Comparison of ENCODE assay signal across 33 cellular contexts in the genomic region with DNA sequence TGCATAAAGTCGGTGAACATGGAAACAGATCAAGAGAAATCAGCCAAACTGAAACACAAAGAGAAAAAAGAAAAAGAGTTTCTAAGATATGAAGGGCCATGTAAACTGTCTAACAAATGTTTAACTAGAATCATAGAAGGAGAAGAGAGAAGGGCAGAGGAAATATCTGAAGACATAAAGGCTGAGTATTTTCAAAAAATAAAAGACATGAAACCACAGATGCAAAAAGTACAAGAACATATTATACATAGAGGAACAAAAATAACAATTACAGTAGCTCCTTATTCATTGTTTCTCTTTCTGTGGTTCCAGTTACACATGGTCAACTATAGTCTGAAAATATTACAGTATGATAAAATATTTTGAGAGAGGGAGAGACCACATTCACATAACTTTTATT.
DNase-seq lines count a peak whose midpoint lies in the region; ATAC-seq, FAIRE-seq and TF ChIP-seq lines count a peak whose summit lies in the region.
"Had no signal": no experiment of that assay in that cellular context is flagged by ENCODE, and none has a peak within 500 bp of the region (broad histone marks: within the 10 kb centered on the region; RNA-seq: fewer than 3 reads in every experiment).

No MANE protein-coding gene starts in this region.

- H3K4me1 Mint-ChIP-seq in astrocyte (ENCODE audit: low read depth, unreplicated experiment) = peaks cover 4% of the 10 kb centered on the region
- H3K4me1 Mint-ChIP-seq: B cell; CD14-positive monocyte; CD4-positive, alpha-beta memory T cell; CD8-positive, alpha-beta memory T cell had no signal

- no peak for FAIRE-seq in astrocyte (lab: Jason Lieb, UNC)
- FAIRE-seq: A204.1, A549, D721Med had no signal

- TF ChIP-seq POLR2A in heart left ventricle (IDR thresholded peaks at IDR 0.05) = no peak

- no peaks in the 10 kb centered on the region for H4K20me1 ChIP-seq in astrocyte (ENCODE audit: insufficient read depth, low read length)
- H4K20me1 ChIP-seq: BLaER1; BLaER1 treated with 17β-estradiol and CSF1 and Interleukin-3, amounts not matched to agents 10 nM and 100 nM had no signal

- H3K9me3 ChIP-seq in HEK293 (ENCODE audit: control insufficient read depth, insufficient read depth, low read depth, low read length) (no peaks in the 10 kb centered on the region), astrocyte (ENCODE audit: insufficient read depth, low read depth, low read length) (no peaks in the 10 kb centered on the region), heart left ventricle (peaks cover 0 to 21% (median 4%) of the 10 kb centered on the region in 12 donors)
- H3K9me3 ChIP-seq: BE2C had no signal

- H3K36me3 Mint-ChIP-seq in astrocyte (ENCODE audit: low read depth, unreplicated experiment) = peaks cover 17% of the 10 kb centered on the region
- H3K36me3 Mint-ChIP-seq: CD14-positive monocyte had no signal

- H3K4me1 ChIP-seq in HEK293 (ENCODE audit: control insufficient read depth, insufficient read depth, low read length) = no peaks in the 10 kb centered on the region
- H3K4me1 ChIP-seq in astrocyte (ENCODE audit: insufficient read depth, low read length) = no peaks in the 10 kb centered on the region
- H3K4me1 ChIP-seq in heart left ventricle = no peaks in the 10 kb centered on the region
- H3K4me1 ChIP-seq: A549, BE2C, Caco-2 had no signal

- ATAC-seq in heart left ventricle = no peak
- ATAC-seq: A549; CD8-positive, alpha-beta T cell had no signal

- H3K79me2 ChIP-seq in astrocyte (ENCODE audit: insufficient read depth, low read length) = no peaks in the 10 kb centered on the region

- no peak overlapping the region for H3K9ac ChIP-seq in astrocyte (ENCODE audit: low read length)
- H3K9ac ChIP-seq: BLaER1; BLaER1 treated with 17β-estradiol and CSF1 and Interleukin-3, amounts not matched to agents 10 nM and 100 nM had no signal

- no peak overlapping the region for H3K4me2 ChIP-seq in astrocyte (ENCODE audit: low read length)
- H3K4me2 ChIP-seq: A549; BLaER1; BLaER1 treated with 17β-estradiol and CSF1 and Interleukin-3, amounts not matched to agents 10 nM and 100 nM had no signal

- no peaks in the 10 kb centered on the region for H3K27me3 ChIP-seq in astrocyte (ENCODE audit: insufficient read depth, low read length)
- no peaks in the 10 kb centered on the region for H3K27me3 ChIP-seq in heart left ventricle
- H3K27me3 ChIP-seq: BLaER1; BLaER1 treated with 17β-estradiol and CSF1 and Interleukin-3, amounts not matched to agents 10 nM and 100 nM had no signal

- H3K4me3 Mint-ChIP-seq in astrocyte (ENCODE audit: unreplicated experiment) = no peak overlapping the region
- H3K4me3 Mint-ChIP-seq: B cell; CD14-positive monocyte; CD4-positive, alpha-beta memory T cell; CD4-positive, alpha-beta T cell; CD4-positive, CD25-positive, alpha-beta regulatory T cell; CD8-positive, alpha-beta memory T cell; CD8-positive, alpha-beta T cell had no signal

- H2AFZ ChIP-seq in astrocyte (ENCODE audit: low read depth, low read length) = no peak overlapping the region

- H3K4me3 ChIP-seq in HEK293 (ENCODE audit: low read depth, low read length) (no peak overlapping the region), astrocyte (ENCODE audit: insufficient read depth, low read depth, low read length) (no peak overlapping the region), heart left ventricle (no peak overlapping the region), foreskin fibroblast (ENCODE audit: low read depth in 1 of 2, low read length in 2 of 2) (no peak overlapping the region)
- H3K4me3 ChIP-seq: A549; BLaER1; BLaER1 treated with 17β-estradiol and CSF1 and Interleukin-3, amounts not matched to agents 10 nM and 100 nM had no signal

- no peaks in the 10 kb centered on the region for H3K27me3 Mint-ChIP-seq in astrocyte (ENCODE audit: low read depth, unreplicated experiment)
- H3K27me3 Mint-ChIP-seq: CD4-positive, alpha-beta T cell; CD4-positive, CD25-positive, alpha-beta regulatory T cell had no signal

- 95 to 98% (median 97%) methylated on average over 1 of the region's 1 CpG for WGBS in heart left ventricle, 4 donors

- intact Hi-C loops in heart left ventricle (cut with DNase I) = no loop called here

- CTCF ChIA-PET in HEK293 (lab: Yijun Ruan, JAX) = no interaction called here

- no peak overlapping the region for H3K27ac ChIP-seq in HEK293 (ENCODE audit: extremely low read depth, low read depth, low read length)
- H3K27ac ChIP-seq in astrocyte (ENCODE audit: low read depth, low read length) = no peak overlapping the region
- H3K27ac ChIP-seq in heart left ventricle = no peak overlapping the region
- H3K27ac ChIP-seq: 22Rv1; A549; BLaER1; BLaER1 treated with 17β-estradiol and CSF1 and Interleukin-3, amounts not matched to agents 10 nM and 100 nM; C4-2B had no signal

- no peak for TF ChIP-seq CTCF in HEK293 (tag by site-specific recombination; IDR thresholded peaks at IDR 0.05)
- TF ChIP-seq CTCF in astrocyte (IDR thresholded peaks at IDR 0.05; ENCODE audit: insufficient read depth, low read depth, low read length) = no peak
- no peak for TF ChIP-seq CTCF in heart left ventricle (IDR thresholded peaks at IDR 0.05)
- no peak for TF ChIP-seq CTCF in foreskin fibroblast (IDR thresholded peaks at IDR 0.05; ENCODE audit: low read depth, low read length)

- H3K36me3 ChIP-seq in HEK293 (ENCODE audit: control insufficient read depth in 2 of 2, insufficient read depth in 1 of 2, low read length in 2 of 2) = no peaks in the 10 kb centered on the region
- no peaks in the 10 kb centered on the region for H3K36me3 ChIP-seq in astrocyte (ENCODE audit: insufficient read depth, low read length)
- H3K36me3 ChIP-seq in heart left ventricle = peaks cover 0 to 4% (median 0%) of the 10 kb centered on the region in 9 donors
- H3K36me3 ChIP-seq: BE2C had no signal

- DNase-seq in astrocyte (ENCODE audit: low read depth) (no peak), heart left ventricle (no peak), foreskin fibroblast (no peak)
- DNase-seq: 8988T; ACHN; AML-193; BE2C; C1 segment of cervical spinal cord; Caco-2; Calu3; CD4-positive, alpha-beta memory T cell; CD4-positive, alpha-beta T cell; CD4-positive, CD25-positive, alpha-beta regulatory T cell; CD8-positive, alpha-beta memory T cell; CD8-positive, alpha-beta T cell; COR-L47; DMS 273 treated with DMSO at 0.1 percent for 48 hours; DMS153; DMS53; DMS79; DMS79 treated with DMSO at 0.1 percent for 48 hours; DND-41; EL had no signal

- peaks cover 13% of the 10 kb centered on the region for H3K9me3 Mint-ChIP-seq in astrocyte (ENCODE audit: unreplicated experiment)

- POLR2A ChIA-PET in HEK293 (lab: Yijun Ruan, JAX) = no interaction called here

- peak overlapping the region; percentile 43 for H3K27ac Mint-ChIP-seq in astrocyte (ENCODE audit: unreplicated experiment)
- H3K27ac Mint-ChIP-seq: B cell; CD14-positive monocyte; CD4-positive, alpha-beta memory T cell; CD4-positive, alpha-beta T cell; CD4-positive, CD25-positive, alpha-beta regulatory T cell; CD8-positive, alpha-beta memory T cell; CD8-positive, alpha-beta T cell had no signal

TF ChIP-seq in HEK293, 187 proteins besides CTCF, POLR2A, EP300 and RAD21:
- TF ChIP-seq ZNF558 (tag by site-specific recombination; IDR thresholded peaks at IDR 0.05) = peak; percentile 97
- no peak for TF ChIP-seq ZNF248 (tag by site-specific recombination; IDR thresholded peaks at IDR 0.05)
